Comparison of ENCODE assay signal across 8 cellular contexts in genomic region chr1:92482665-92483441, GRCh38. TPM values are rescaled to one million over a fixed set of nuclear protein-coding genes. Genes with fewer than 3 reads are reported as not detected.
DNase-seq lines count a peak whose midpoint lies in the region; ATAC-seq, FAIRE-seq and TF ChIP-seq lines count a peak whose summit lies in the region.

No MANE protein-coding gene starts in this region.

- peak overlapping the region; percentile 89 for H3K4me3 Mint-ChIP-seq in stimulated activated memory B cell treated with anti-CD40 and anti-IgM and Interleukin-4, amounts not matched to agents 10 μg/mL and 1 μg/mL and 100 μg/mL, for 72 hours

- DNase-seq in GM12864 (ENCODE audit: low read depth) = no peak
- DNase-seq in NCI-H1105 treated with DMSO at 0.1 percent for 48 hours (lab: John Stamatoyannopoulos, UW) = peak; percentile 50
- DNase-seq in activated naive CD4-positive, alpha-beta T cell treated with Interleukin-2 at 50 U/mL for 16 hours = peak; percentile 33
- DNase-seq in omental fat pad (ENCODE audit: low spot score) = no peak
- DNase-seq in A172 (ENCODE audit: low spot score) = no peak
- DNase-seq in D721Med (ENCODE audit: insufficient read length, low spot score) = no peak

- H3K9ac ChIP-seq in iPS-20b (ENCODE audit: low read depth, low read length) = no peak overlapping the region

- H3K27ac Mint-ChIP-seq in stimulated activated memory B cell treated with anti-CD40 and anti-IgM and Interleukin-4, amounts not matched to agents 10 μg/mL and 1 μg/mL and 100 μg/mL, for 72 hours = peak overlapping the region; percentile 92

- peaks cover 49% of the 10 kb centered on the region for H3K4me1 Mint-ChIP-seq in stimulated activated memory B cell treated with anti-CD40 and anti-IgM and Interleukin-4, amounts not matched to agents 10 μg/mL and 1 μg/mL and 100 μg/mL, for 72 hours

- H3K4me1 ChIP-seq in iPS-20b (ENCODE audit: insufficient read depth, low read length) = peaks cover 11% of the 10 kb centered on the region; the same call in 1 of the 2 replicates

- H3K9me3 ChIP-seq in iPS-20b (ENCODE audit: insufficient read depth, low read depth, low read length) = peaks cover 7% of the 10 kb centered on the region; the same call in 1 of the 2 replicates

- no peak for FAIRE-seq in D721Med (lab: Jason Lieb, UNC)

- peaks cover 46% of the 10 kb centered on the region for H3K27me3 Mint-ChIP-seq in stimulated activated memory B cell treated with anti-CD40 and anti-IgM and Interleukin-4, amounts not matched to agents 10 μg/mL and 1 μg/mL and 100 μg/mL, for 72 hours

- H3K27ac ChIP-seq in iPS-20b (ENCODE audit: low read length) = no peak overlapping the region

- H3K36me3 ChIP-seq in iPS-20b (ENCODE audit: insufficient read depth, low read depth, low read length) = no peaks in the 10 kb centered on the region

- no peak for ATAC-seq in stimulated activated memory B cell treated with anti-CD40 and anti-IgM and Interleukin-4, amounts not matched to agents 10 μg/mL and 1 μg/mL and 100 μg/mL, for 72 hours
- ATAC-seq in omental fat pad (ENCODE audit: low FRiP score) = no peak

- no peak for TF ChIP-seq CTCF in GM12864 (IDR thresholded peaks at IDR 0.05; ENCODE audit: low read depth, low read length, missing control alignments)
- TF ChIP-seq CTCF in omental fat pad (IDR thresholded peaks at IDR 0.05) = no peak
- TF ChIP-seq CTCF in D721Med (IDR thresholded peaks at IDR 0.05; ENCODE audit: insufficient read depth, missing control alignments) = no peak

- peaks cover 2% of the 10 kb centered on the region for H3K9me3 Mint-ChIP-seq in stimulated activated memory B cell treated with anti-CD40 and anti-IgM and Interleukin-4, amounts not matched to agents 10 μg/mL and 1 μg/mL and 100 μg/mL, for 72 hours

- peaks cover 48% of the 10 kb centered on the region for H3K36me3 Mint-ChIP-seq in stimulated activated memory B cell treated with anti-CD40 and anti-IgM and Interleukin-4, amounts not matched to agents 10 μg/mL and 1 μg/mL and 100 μg/mL, for 72 hours

- H3K27me3 ChIP-seq in iPS-20b (ENCODE audit: insufficient read depth, low read length) = peaks cover 100% of the 10 kb centered on the region

- H3K4me3 ChIP-seq in GM12864 (ENCODE audit: low read depth, low read length) (peak overlapping the region; percentile 66), iPS-20b (ENCODE audit: low read length) (peak overlapping the region; percentile 62)

RNA-seq across cellular contexts. Expression of gene GFI1, which starts 3.9 kb away (rescaled TPM):
- 1 to 10 TPM in 3 of 4 donors, under 1 TPM in 1; 0.93 to 2.9 (median 1.4) TPM for total RNA-seq in omental fat pad
- total RNA-seq in A172 (2014; rRNA removed; shearing (Covaris generic)) = 0.38 and 0.60 TPM in 2 replicates

Comparison
In these comparisons a context has a peak if more than half of its experiments do, and no peak if none do; other contexts are left out.
1. DNase-seq: peak in NCI-H1105 treated with DMSO at 0.1 percent for 48 hours (single experiment) and activated naive CD4-positive, alpha-beta T cell treated with Interleukin-2 at 50 U/mL for 16 hours (single experiment); none in GM12864 (single experiment), omental fat pad (single experiment), A172 (single experiment) and D721Med (single experiment).